In genomic region chr22:36756746-36757607, GRCh38 we compare ENCODE assay signal across 1 cellular context.
TF ChIP-seq lines count a peak whose summit lies in the region.

No MANE protein-coding gene starts in this region.

TF ChIP-seq in HCT116, 20 proteins besides CTCF, POLR2A, EP300 and RAD21 (continued from another document):
- no peak for TF ChIP-seq REST (IDR thresholded peaks at IDR 0.05; ENCODE audit: low read depth)
